ENCODE assay signal across 32 cellular contexts in the genomic region with DNA sequence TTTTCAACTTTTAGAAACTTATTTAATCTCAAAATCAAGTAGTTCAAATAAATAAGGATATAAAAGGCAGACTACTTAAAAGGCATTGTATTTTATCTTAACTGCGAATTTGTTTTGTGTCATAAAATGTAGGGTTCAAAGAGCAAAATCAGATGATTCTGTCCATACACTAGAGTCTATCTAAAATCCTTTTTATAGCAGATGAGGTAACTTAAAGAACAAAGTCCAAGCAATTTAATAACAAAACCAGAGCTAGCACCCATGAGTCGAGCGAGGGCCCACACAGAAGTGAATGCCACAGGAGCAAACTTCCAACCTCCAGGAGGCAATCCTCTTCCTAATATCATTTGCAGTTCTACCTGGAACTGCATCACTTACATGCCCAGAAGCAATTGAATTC.
"Had no signal": no experiment of that assay in that cellular context is flagged by ENCODE, and none has a peak within 500 bp of the region (broad histone marks: within the 10 kb centered on the region; RNA-seq: fewer than 3 reads in every experiment).

No MANE protein-coding gene starts in this region.

- ATAC-seq: activated CD4-positive, CD25-positive, alpha-beta regulatory T cell treated with anti-CD3 and anti-CD28 coated beads, Interleukin-2, amount 50 U/mL, for 24 hours; activated CD8-positive, alpha-beta T cell treated with anti-CD3 and anti-CD28 coated beads for 36 hours; activated T-cell treated with anti-CD3 and anti-CD28 coated beads, Interleukin-2, amount 50 U/mL, for 4 hours; activated T-helper 17 cell treated with anti-CD3 and anti-CD28 coated beads, Interleukin-2, amount 50 U/mL, for 72 hours; body of pancreas; gastroesophageal sphincter; T-helper 17 cell had no signal

- H3K9me3 ChIP-seq: adrenal gland, body of pancreas, esophagus squamous epithelium, gastroesophageal sphincter had no signal

- H3K9me3 Mint-ChIP-seq: activated B cell treated with CpG ODN at 0.5 μM for 24 hours; activated CD8-positive, alpha-beta T cell treated with anti-CD3 and anti-CD28 coated beads for 36 hours; activated T-cell treated with anti-CD3 and anti-CD28 coated beads, Interleukin-2, amount 50 U/mL, for 4 hours; activated T-helper 17 cell treated with anti-CD3 and anti-CD28 coated beads, Interleukin-2, amount 50 U/mL, for 72 hours; T-helper 2 cell treated with Interferon-gamma antibody and Interleukin-4, amounts not matched to agents 5 μg/mL and 100 μg/mL, for 36 hours had no signal

- FAIRE-seq: endometrium, endothelial cell of umbilical vein had no signal

- H3K27me3 ChIP-seq: adrenal gland, body of pancreas, gastroesophageal sphincter had no signal

- H3K4me1 Mint-ChIP-seq: activated B cell treated with CpG ODN at 0.5 μM for 24 hours; activated T-helper 17 cell treated with anti-CD3 and anti-CD28 coated beads, Interleukin-2, amount 50 U/mL, for 72 hours had no signal

- H3K27ac Mint-ChIP-seq: activated B cell treated with CpG ODN at 0.5 μM for 24 hours; activated CD8-positive, alpha-beta T cell treated with anti-CD3 and anti-CD28 coated beads for 36 hours; activated naive CD8-positive, alpha-beta T cell; activated T-helper 17 cell treated with anti-CD3 and anti-CD28 coated beads, Interleukin-2, amount 50 U/mL, for 72 hours; T-helper 17 cell; T-helper 2 cell treated with Interferon-gamma antibody and Interleukin-4, amounts not matched to agents 5 μg/mL and 100 μg/mL, for 36 hours had no signal

- DNase-seq: activated B cell treated with CpG ODN at 0.5 μM for 24 hours; activated CD4-positive, alpha-beta T cell treated with anti-CD3 and anti-CD28 coated beads for 48 hours; activated CD4-positive, alpha-beta T cell treated with anti-CD3 and anti-CD28 coated beads, Interleukin-2, amount 50 U/mL, for 1 hour; activated CD4-positive, alpha-beta T cell treated with anti-CD3 and anti-CD28 coated beads, Interleukin-2, amount 50 U/mL, for 48 hours; activated CD8-positive, alpha-beta memory T cell treated with anti-CD3 and anti-CD28 coated beads for 24 hours; activated CD8-positive, alpha-beta T cell treated with anti-CD3 and anti-CD28 coated beads for 36 hours; activated effector memory CD4-positive, alpha-beta T cell treated with Interleukin-2 at 50 U/mL for 16 hours; activated gamma-delta T cell treated with Interleukin-2 at 50 U/mL for 16 hours; activated naive CD4-positive, alpha-beta T cell treated with anti-CD3 and anti-CD28 coated beads, Interleukin-2, amount 50 U/mL, for 16 hours; activated naive CD4-positive, alpha-beta T cell treated with Interleukin-2 at 50 U/mL for 16 hours; activated T-cell treated with anti-CD3 and anti-CD28 coated beads, Interleukin-2, amount 50 U/mL, for 4 hours; adrenal gland; amygdala; aorta; body of pancreas; caudate nucleus; cerebellar nuclear complex; effector CD8-positive, alpha-beta T cell; esophagus squamous epithelium; foreskin melanocyte; T-helper 1 cell; T-helper 17 cell; T1000; WERI-Rb-1 had no signal

- H3K36me3 ChIP-seq: adrenal gland, esophagus squamous epithelium, gastroesophageal sphincter, WERI-Rb-1 had no signal

- H3K4me3 Mint-ChIP-seq: activated B cell treated with CpG ODN at 0.5 μM for 24 hours; activated CD8-positive, alpha-beta T cell treated with anti-CD3 and anti-CD28 coated beads for 36 hours; activated naive CD8-positive, alpha-beta T cell; activated T-cell treated with anti-CD3 and anti-CD28 coated beads, Interleukin-2, amount 50 U/mL, for 4 hours; activated T-helper 17 cell treated with anti-CD3 and anti-CD28 coated beads, Interleukin-2, amount 50 U/mL, for 72 hours; T-helper 17 cell; T-helper 2 cell treated with Interferon-gamma antibody and Interleukin-4, amounts not matched to agents 5 μg/mL and 100 μg/mL, for 36 hours had no signal

- H3K36me3 Mint-ChIP-seq: activated naive CD8-positive, alpha-beta T cell had no signal

- H3K27ac ChIP-seq: adrenal gland, body of pancreas, epithelial cell of prostate, esophagus squamous epithelium, gastroesophageal sphincter, WERI-Rb-1 had no signal

- H3K4me3 ChIP-seq: adrenal gland, body of pancreas, esophagus squamous epithelium, gastroesophageal sphincter had no signal

- H3K4me1 ChIP-seq: adrenal gland, body of pancreas, esophagus squamous epithelium, gastroesophageal sphincter had no signal
